Comparison of ENCODE assay signal across 14 cellular contexts in the genomic region with DNA sequence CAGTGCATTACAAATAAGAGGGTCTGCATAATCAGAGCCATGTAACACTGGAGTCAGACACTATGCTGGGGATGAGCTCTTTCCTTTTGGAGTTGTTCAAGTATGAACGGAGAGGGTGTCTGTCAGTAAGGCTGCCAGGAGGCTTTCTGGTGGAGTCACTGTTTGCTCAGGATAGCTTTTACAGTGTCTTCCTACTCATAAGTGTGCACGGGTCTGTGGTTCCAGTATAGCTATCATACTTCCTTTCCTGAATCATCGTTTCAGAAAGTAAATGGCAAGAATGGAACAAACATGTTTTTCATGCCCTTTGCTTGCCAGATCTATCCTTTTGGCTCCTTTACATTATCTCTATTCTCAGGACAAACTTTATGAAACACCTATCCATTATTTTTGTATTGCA.
"Had no signal": no experiment of that assay in that cellular context is flagged by ENCODE, and none has a peak within 500 bp of the region (broad histone marks: within the 10 kb centered on the region; RNA-seq: fewer than 3 reads in every experiment).

No MANE protein-coding gene starts in this region.

- ATAC-seq: activated CD4-positive, CD25-positive, alpha-beta regulatory T cell treated with anti-CD3 and anti-CD28 coated beads, Interleukin-2, amount 50 U/mL, for 24 hours; gastrocnemius medialis; heart right ventricle; left colon; lower lobe of right lung; stimulated activated memory B cell treated with anti-CD40 and anti-IgM and Interleukin-4, amounts not matched to agents 10 μg/mL and 1 μg/mL and 100 μg/mL, for 72 hours had no signal

- DNase-seq: activated CD4-positive, alpha-beta T cell treated with anti-CD3 and anti-CD28 coated beads, Interleukin-2, amount 50 U/mL, for 1 hour; activated CD8-positive, alpha-beta memory T cell treated with anti-CD3 and anti-CD28 coated beads for 24 hours; activated naive CD4-positive, alpha-beta T cell treated with Interleukin-2 at 50 U/mL for 16 hours; gastrocnemius medialis; heart right ventricle; left colon; lower lobe of right lung; naive B cell; T-helper 9 cell; thyroid gland had no signal

- H3K4me1 ChIP-seq: gastrocnemius medialis, heart right ventricle, lower lobe of right lung, neural progenitor cell, thyroid gland had no signal

- H3K9me3 ChIP-seq: gastrocnemius medialis, heart right ventricle, lower lobe of right lung, thyroid gland had no signal

- H3K4me2 ChIP-seq: neural progenitor cell had no signal

- H3K27ac ChIP-seq: coronary artery, gastrocnemius medialis, heart right ventricle, lower lobe of right lung, neural progenitor cell, thyroid gland had no signal

- H3K27me3 ChIP-seq: gastrocnemius medialis, heart right ventricle, neural progenitor cell, thyroid gland had no signal

- H3K4me3 ChIP-seq: coronary artery, gastrocnemius medialis, heart right ventricle, lower lobe of right lung, neural progenitor cell, thyroid gland had no signal

- H3K36me3 ChIP-seq: gastrocnemius medialis, heart right ventricle, lower lobe of right lung, neural progenitor cell, thyroid gland had no signal

- H2AFZ ChIP-seq: neural progenitor cell had no signal
